In the genomic region with DNA sequence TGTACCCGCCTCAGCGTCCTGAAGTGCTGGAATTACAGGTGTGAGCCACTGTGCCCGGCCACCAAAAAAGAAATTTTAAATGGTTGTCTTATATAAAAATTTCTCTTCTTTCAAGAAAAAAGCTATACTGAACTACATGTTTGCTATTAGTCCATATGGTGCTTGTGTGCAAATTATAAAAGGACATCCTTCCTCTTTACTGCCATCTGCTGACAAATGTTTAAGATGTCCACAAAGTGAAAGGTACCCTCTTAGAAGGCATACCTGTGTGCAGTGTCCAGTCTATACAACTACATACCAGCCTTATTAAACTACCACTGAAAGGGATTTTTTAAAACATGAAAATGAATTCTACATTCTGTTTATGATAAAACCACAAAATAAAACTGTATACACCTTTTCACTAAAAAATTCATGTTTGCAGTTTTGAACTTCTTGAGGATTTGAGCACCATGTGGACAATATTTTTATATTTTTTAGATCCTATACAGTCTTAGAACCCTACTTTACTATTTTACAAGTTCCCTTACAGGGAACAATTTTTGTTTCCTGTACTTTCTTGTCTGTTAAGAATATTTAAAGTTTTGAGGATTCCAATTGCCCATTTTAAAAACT, we compare ENCODE assay signal across 8 cellular contexts. TPM values are rescaled to one million over a fixed set of nuclear protein-coding genes. Genes with fewer than 3 reads are reported as not detected.
A peak's percentile ranks its signal among the peaks of the same experiment; 100 is the strongest.
DNase-seq lines count a peak whose midpoint lies in the region; ATAC-seq and TF ChIP-seq lines count a peak whose summit lies in the region.

No MANE protein-coding gene starts in this region.

- H3K4me1 ChIP-seq in PC-3 (ENCODE audit: insufficient read depth, low read length) (no peaks in the 10 kb centered on the region), transverse colon (no peaks in the 10 kb centered on the region)

- POLR2A ChIA-PET in PC-3 (lab: Charles Lee; ENCODE audit: unreplicated experiment), result no interaction called here

- CTCF ChIA-PET in PC-3 (lab: Charles Lee), result no interaction called here

- H3K9me3 ChIP-seq in PC-3 (ENCODE audit: low read length) (no peaks in the 10 kb centered on the region), transverse colon (no peaks in the 10 kb centered on the region)

- H3K9me2 ChIP-seq in PC-3 (replicated peaks; ENCODE audit: low read length), result no peaks in the 10 kb centered on the region

- TF ChIP-seq CTCF in PC-3 (conservative IDR thresholded peaks at IDR 0.05; ENCODE audit: low read depth, low read length) (peak; percentile 87), fibroblast of the aortic adventitia (IDR thresholded peaks at IDR 0.05; ENCODE audit: insufficient read depth, low read length) (peak; percentile 30), transverse colon (IDR thresholded peaks at IDR 0.05) (peak in 3 of 5 experiments; percentile 10 to 20 (median 16))

- in situ Hi-C loops in transverse colon (cut with MboI; ENCODE audit: low pct_ligation_motif_present in 1 of 4, low pct_unique_long_range_greater_than_20kb in 1 of 4, low sequenced_read_pairs in 3 of 4), result loop anchor here in 1 of 4 donors (25.0 kb wide), 1 partner anchor 251 kb away; no protein-coding TSS in a partner anchor

- H3K36me3 ChIP-seq in PC-3 (ENCODE audit: low read depth, low read length) (peaks cover 53% of the 10 kb centered on the region; the same call in 1 of the 2 replicates), transverse colon (peaks cover 1 to 66% (median 32%) of the 10 kb centered on the region in 4 donors)

- ATAC-seq in PC-3 (peak; percentile 100), HG03469 (IDR thresholded peaks at IDR 0.05; ENCODE audit: unreplicated experiment) (no peak), GM21423 (IDR thresholded peaks at IDR 0.05; ENCODE audit: unreplicated experiment) (no peak)

- no peak for TF ChIP-seq EP300 in transverse colon (IDR thresholded peaks at IDR 0.05; ENCODE audit: low read depth)

- H3K27ac ChIP-seq in PC-3 (ENCODE audit: low read length), result no peak overlapping the region
- H3K27ac ChIP-seq in transverse colon, result no peak overlapping the region

- H3K79me2 ChIP-seq in PC-3 (ENCODE audit: low read length), result no peaks in the 10 kb centered on the region

- H3F3A ChIP-seq in PC-3 (ENCODE audit: low read length, unreplicated experiment), result no peaks in the 10 kb centered on the region

- H3K4me3 ChIP-seq in PC-3 (ENCODE audit: low read length), result no peak overlapping the region
- H3K4me3 ChIP-seq in fibroblast of the aortic adventitia (ENCODE audit: low read depth, low read length), result no peak overlapping the region
- no peak overlapping the region for H3K4me3 ChIP-seq in transverse colon

- WGBS in transverse colon (ENCODE audit: low coverage in 1 of 2), 2 donors, result 92 to 93% methylated on average over 2 to 3 of the region's 3 CpGs

- intact Hi-C loops in PC-3 (cut with micrococcal nuclease), result loop anchor here (1.0 kb wide), 1 partner anchor 255 kb away; no protein-coding TSS in a partner anchor
- intact Hi-C loops in transverse colon (cut with DNase I; ENCODE audit: low total_unique reads), result no loop called here

- DNase-seq in DMS153 (lab: John Stamatoyannopoulos, UW), result peak; percentile 54
- DNase-seq in HT-29 (ENCODE audit: low spot score), result peak; percentile 40
- peak; percentile 85 for DNase-seq in PC-3
- peak; percentile 27 for DNase-seq in fibroblast of the aortic adventitia (ENCODE audit: low read depth)
- no peak for DNase-seq in transverse colon
- no peak for DNase-seq in activated T-cell treated with anti-CD3 and anti-CD28 coated beads for 4 hours

- no peak overlapping the region for H3K4me2 ChIP-seq in PC-3 (ENCODE audit: low read length)

- TF ChIP-seq POLR2A in transverse colon (IDR thresholded peaks at IDR 0.05), result no peak

- no peak overlapping the region for H3K9ac ChIP-seq in PC-3 (ENCODE audit: low read length)

- no peak overlapping the region for H2AFZ ChIP-seq in PC-3 (ENCODE audit: low read length)

- H4K20me1 ChIP-seq in PC-3 (ENCODE audit: low read length), result no peaks in the 10 kb centered on the region

- H3K27me3 ChIP-seq in PC-3 (ENCODE audit: low read length) (no peaks in the 10 kb centered on the region), transverse colon (no peaks in the 10 kb centered on the region)

- no TSS peak for BruUV-seq in PC-3 (replicated peaks; lab: Mats Ljungman, UMichigan)

RNA-seq across cellular contexts. Expression of a gene that starts 32.8 kb away (rescaled TPM):
- total RNA-seq in HT-29 (2014; rRNA removed; shearing (Covaris generic)), result not detected in 2 replicates
- total RNA-seq in PC-3 (2014; rRNA removed) (not detected in 2 replicates), fibroblast of the aortic adventitia (ENCODE audit: low replicate concordance) (not detected in 2 replicates), transverse colon (not detected)

Comparison
In these comparisons a context has a peak if more than half of its experiments do, and no peak if none do; other contexts are left out.
1. DNase-seq: peak in DMS153 (single experiment), HT-29 (single experiment), PC-3 (single experiment) and fibroblast of the aortic adventitia (single experiment); none in transverse colon (single experiment) and activated T-cell treated with anti-CD3 and anti-CD28 coated beads for 4 hours (single experiment).
2. CTCF ChIP-seq: peak in every context shown above with its lines; median percentile 87 in PC-3; 30 in fibroblast of the aortic adventitia; 16 in transverse colon.